In genomic region chr13:94620286-94620896, GRCh38 we compare ENCODE assay signal across 8 cellular contexts. TPM values are rescaled to one million over a fixed set of nuclear protein-coding genes. Genes with fewer than 3 reads are reported as not detected.
DNase-seq lines count a peak whose midpoint lies in the region; ATAC-seq and TF ChIP-seq lines count a peak whose summit lies in the region.

No MANE protein-coding gene starts in this region.

- H3K9me3 ChIP-seq in Karpas-422 (ENCODE audit: low read length): no peaks in the 10 kb centered on the region

- H3K36me3 Mint-ChIP-seq in activated naive CD8-positive, alpha-beta T cell treated with anti-CD3 and anti-CD28 coated beads for 36 hours: peaks cover 10% of the 10 kb centered on the region
- peaks cover 34% of the 10 kb centered on the region for H3K36me3 Mint-ChIP-seq in activated naive CD8-positive, alpha-beta T cell treated with anti-CD3 and anti-CD28 coated beads, Interleukin-2, amount 50 U/mL, for 24 hours (ENCODE audit: low read depth)

- H3K4me2 ChIP-seq in Karpas-422 (ENCODE audit: low read depth, low read length, poor library complexity, severe bottlenecking): no peak overlapping the region

- H3K27ac ChIP-seq in Karpas-422 (ENCODE audit: low read length): no peak overlapping the region

- ATAC-seq in activated naive CD8-positive, alpha-beta T cell treated with anti-CD3 and anti-CD28 coated beads, Interleukin-2, amount 50 U/mL, for 24 hours: no peak
- peak; percentile 80 for ATAC-seq in GM21717 (IDR thresholded peaks at IDR 0.05; ENCODE audit: unreplicated experiment)

- H3K4me1 ChIP-seq in Karpas-422 (ENCODE audit: low read length): no peaks in the 10 kb centered on the region

- no peak overlapping the region for H3K27ac Mint-ChIP-seq in activated naive CD8-positive, alpha-beta T cell treated with anti-CD3 and anti-CD28 coated beads for 36 hours
- H3K27ac Mint-ChIP-seq in activated naive CD8-positive, alpha-beta T cell treated with anti-CD3 and anti-CD28 coated beads, Interleukin-2, amount 50 U/mL, for 24 hours: no peak overlapping the region

- no peak overlapping the region for H2AFZ ChIP-seq in Karpas-422 (ENCODE audit: low read length)

- H3K9me2 ChIP-seq in Karpas-422 (replicated peaks; ENCODE audit: insufficient read depth, low read length): no peaks in the 10 kb centered on the region

- H3K27me3 ChIP-seq in Karpas-422 (ENCODE audit: low read length): no peaks in the 10 kb centered on the region

- peaks cover 6% of the 10 kb centered on the region; the same call in 1 of the 2 replicates for H3K79me2 ChIP-seq in Karpas-422 (ENCODE audit: low read length)

- H3K4me3 Mint-ChIP-seq in activated naive CD8-positive, alpha-beta T cell treated with anti-CD3 and anti-CD28 coated beads for 36 hours: no peak overlapping the region
- no peak overlapping the region for H3K4me3 Mint-ChIP-seq in activated naive CD8-positive, alpha-beta T cell treated with anti-CD3 and anti-CD28 coated beads, Interleukin-2, amount 50 U/mL, for 24 hours

- no peaks in the 10 kb centered on the region for H3K9me3 Mint-ChIP-seq in activated naive CD8-positive, alpha-beta T cell treated with anti-CD3 and anti-CD28 coated beads for 36 hours
- no peaks in the 10 kb centered on the region for H3K9me3 Mint-ChIP-seq in activated naive CD8-positive, alpha-beta T cell treated with anti-CD3 and anti-CD28 coated beads, Interleukin-2, amount 50 U/mL, for 24 hours

- H3K27me3 Mint-ChIP-seq in activated naive CD8-positive, alpha-beta T cell treated with anti-CD3 and anti-CD28 coated beads for 36 hours: no peaks in the 10 kb centered on the region
- H3K27me3 Mint-ChIP-seq in activated naive CD8-positive, alpha-beta T cell treated with anti-CD3 and anti-CD28 coated beads, Interleukin-2, amount 50 U/mL, for 24 hours: no peaks in the 10 kb centered on the region

- TF ChIP-seq CTCF in fibroblast of villous mesenchyme (IDR thresholded peaks at IDR 0.05; ENCODE audit: insufficient read depth, low read depth, low read length): peak; percentile 80

- no peak overlapping the region for H3K9ac ChIP-seq in Karpas-422 (ENCODE audit: low read length)

- H3K4me1 Mint-ChIP-seq in activated naive CD8-positive, alpha-beta T cell treated with anti-CD3 and anti-CD28 coated beads for 36 hours: peaks cover 6% of the 10 kb centered on the region
- H3K4me1 Mint-ChIP-seq in activated naive CD8-positive, alpha-beta T cell treated with anti-CD3 and anti-CD28 coated beads, Interleukin-2, amount 50 U/mL, for 24 hours: peaks cover 4% of the 10 kb centered on the region

- H3K4me3 ChIP-seq in Karpas-422 (ENCODE audit: low read length): no peak overlapping the region
- no peak overlapping the region for H3K4me3 ChIP-seq in fibroblast of villous mesenchyme (ENCODE audit: low read depth, low read length)

- no peaks in the 10 kb centered on the region for H4K20me1 ChIP-seq in Karpas-422 (ENCODE audit: insufficient read depth, low read depth, low read length)

- H3K36me3 ChIP-seq in Karpas-422 (ENCODE audit: insufficient read depth, low read length): peaks cover 42% of the 10 kb centered on the region

- peak; percentile 14 for DNase-seq in activated naive CD8-positive, alpha-beta T cell treated with anti-CD3 and anti-CD28 coated beads for 36 hours
- no peak for DNase-seq in activated naive CD8-positive, alpha-beta T cell treated with anti-CD3 and anti-CD28 coated beads, Interleukin-2, amount 50 U/mL, for 24 hours
- peak; percentile 70 for DNase-seq in Karpas-422
- DNase-seq in SW480 (ENCODE audit: low spot score): peak; percentile 47
- DNase-seq in fibroblast of villous mesenchyme (ENCODE audit: low read depth): peak; percentile 44
- DNase-seq in superior temporal gyrus (ENCODE audit: extremely low spot score): peak; percentile 37
- DNase-seq in NCI-H226: no peak

RNA-seq across cellular contexts. Expression of gene GPR180, which starts 18.7 kb away (rescaled TPM):
- total RNA-seq in activated naive CD8-positive, alpha-beta T cell treated with anti-CD3 and anti-CD28 coated beads for 36 hours: 1 to 10 TPM; 6.8 to 7.0 TPM
- total RNA-seq in Karpas-422 (2014; rRNA removed; shearing (Covaris generic); ENCODE audit: low replicate concordance): 6.2 and 11.5 TPM in 2 replicates
- 12.6 and 28.1 TPM in 2 replicates for total RNA-seq in fibroblast of villous mesenchyme

RNA-seq across cellular contexts. Expression of gene TGDS, which starts 24.4 kb away (rescaled TPM):
- 10 to 100 TPM; 21.4 to 22.9 TPM for total RNA-seq in activated naive CD8-positive, alpha-beta T cell treated with anti-CD3 and anti-CD28 coated beads for 36 hours
- total RNA-seq in Karpas-422 (2014; rRNA removed; shearing (Covaris generic); ENCODE audit: low replicate concordance): 15.5 and 26.2 TPM in 2 replicates
- total RNA-seq in fibroblast of villous mesenchyme: 16.8 and 23.7 TPM in 2 replicates

Comparison
In these comparisons a context has a peak if more than half of its experiments do, and no peak if none do; other contexts are left out.
1. DNase-seq: peak in activated naive CD8-positive, alpha-beta T cell treated with anti-CD3 and anti-CD28 coated beads for 36 hours (single experiment), Karpas-422 (single experiment), SW480 (single experiment), fibroblast of villous mesenchyme (single experiment) and superior temporal gyrus (single experiment); none in activated naive CD8-positive, alpha-beta T cell treated with anti-CD3 and anti-CD28 coated beads, Interleukin-2, amount 50 U/mL, for 24 hours (single experiment) and NCI-H226 (single experiment).